ENCODE assay signal across 22 cellular contexts in the genomic region with DNA sequence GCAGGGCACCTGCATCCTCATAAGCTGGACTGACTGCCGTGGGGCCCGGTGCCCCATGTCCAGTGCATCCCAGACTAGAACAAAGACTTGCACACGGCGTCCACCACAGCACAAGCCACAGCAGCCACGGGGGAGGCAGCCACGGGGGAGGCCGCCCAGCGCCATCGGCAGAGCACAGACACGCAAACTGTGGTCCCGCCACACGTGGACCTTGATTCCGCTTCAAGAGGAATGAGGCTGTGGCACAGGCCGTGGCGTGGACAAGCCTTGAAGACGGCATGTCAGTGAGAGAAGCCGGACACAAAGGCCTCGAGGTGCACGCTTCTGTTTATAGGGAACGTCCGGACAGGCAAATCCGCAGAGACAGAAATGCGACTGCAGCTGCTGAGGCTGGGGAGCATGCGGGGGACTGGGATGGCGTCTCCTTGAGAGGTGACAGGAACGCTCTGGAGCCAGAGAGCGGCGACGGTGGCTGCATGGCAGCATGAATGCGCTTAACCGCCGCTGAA. TPM values are rescaled to one million over a fixed set of nuclear protein-coding genes. Genes with fewer than 3 reads are reported as not detected.
"Had no signal": no experiment of that assay in that cellular context is flagged by ENCODE, and none has a peak within 500 bp of the region (broad histone marks: within the 10 kb centered on the region; RNA-seq: fewer than 3 reads in every experiment).

No MANE protein-coding gene starts in this region.

- H3K27me3 Mint-ChIP-seq: activated CD4-positive, alpha-beta memory T cell treated with anti-CD3 and anti-CD28 coated beads for 36 hours; naive thymus-derived CD4-positive, alpha-beta T cell; T-helper 17 cell had no signal

- H3K27ac Mint-ChIP-seq: activated CD4-positive, alpha-beta memory T cell treated with anti-CD3 and anti-CD28 coated beads for 36 hours; activated naive CD8-positive, alpha-beta T cell treated with anti-CD3 and anti-CD28 coated beads, Interleukin-2, amount 10 ng/mL, durations not matched to agents 7 days and 5 days; dendritic cell treated with granulocyte-macrophage colony-stimulating factor and Interleukin-4, amounts not matched to agents 40 ng/mL and 50 ng/mL, for 4 days; naive thymus-derived CD4-positive, alpha-beta T cell; progenitor cell of endocrine pancreas; stimulated activated memory B cell treated with anti-CD40 and anti-IgM and Interleukin-4, amounts not matched to agents 10 μg/mL and 1 μg/mL and 100 μg/mL, for 72 hours; T-helper 17 cell had no signal

- H3K4me3 Mint-ChIP-seq: activated CD4-positive, alpha-beta memory T cell treated with anti-CD3 and anti-CD28 coated beads for 36 hours; activated naive CD8-positive, alpha-beta T cell treated with anti-CD3 and anti-CD28 coated beads, Interleukin-2, amount 10 ng/mL, durations not matched to agents 7 days and 5 days; dendritic cell treated with granulocyte-macrophage colony-stimulating factor and Interleukin-4, amounts not matched to agents 40 ng/mL and 50 ng/mL, for 4 days; naive thymus-derived CD4-positive, alpha-beta T cell; neural crest cell; stimulated activated memory B cell treated with anti-CD40 and anti-IgM and Interleukin-4, amounts not matched to agents 10 μg/mL and 1 μg/mL and 100 μg/mL, for 72 hours; T-helper 17 cell had no signal

- H3K4me1 ChIP-seq: suprapubic skin, tibial nerve had no signal

- H3K4me1 Mint-ChIP-seq: neural crest cell had no signal

- ATAC-seq: naive thymus-derived CD4-positive, alpha-beta T cell; stimulated activated memory B cell treated with anti-CD40 and anti-IgM and Interleukin-4, amounts not matched to agents 10 μg/mL and 1 μg/mL and 100 μg/mL, for 72 hours; T-helper 17 cell had no signal

- H3K27ac ChIP-seq: cardiac muscle cell, stomach, suprapubic skin, tibial nerve had no signal

- H3K27me3 ChIP-seq: cardiac muscle cell had no signal

- H3K36me3 ChIP-seq: cardiac muscle cell, stomach, suprapubic skin, tibial nerve had no signal

- H3K4me3 ChIP-seq: cardiac muscle cell, lung, stomach, suprapubic skin, tibial nerve had no signal

- DNase-seq: activated CD4-positive, alpha-beta memory T cell treated with anti-CD3 and anti-CD28 coated beads for 36 hours; activated CD4-positive, alpha-beta T cell treated with anti-CD3 and anti-CD28 coated beads for 48 hours; activated CD4-positive, CD25-positive, alpha-beta regulatory T cell; activated naive CD4-positive, alpha-beta T cell treated with Interleukin-2 at 50 U/mL for 16 hours; activated naive CD8-positive, alpha-beta T cell treated with anti-CD3 and anti-CD28 coated beads, Interleukin-2, amount 10 ng/mL, durations not matched to agents 7 days and 5 days; activated T-cell treated with anti-CD3 and anti-CD28 coated beads, Interleukin-2, amount 50 U/mL, for 48 hours; effector CD4-positive, alpha-beta T cell; naive thymus-derived CD4-positive, alpha-beta T cell; stimulated activated CD4-positive, alpha-beta T cell treated with anti-CD3 and anti-CD28 coated beads, Interleukin-12 subunit alpha, Interleukin-12 subunit beta, amount 100 ng/mL, for 4 hours; stimulated activated CD4-positive, alpha-beta T cell treated with anti-CD3 and anti-CD28 coated beads, Interleukin-1b, Interleukin-23, amount 100 ng/mL, for 48 hours; SW 1271; T-helper 17 cell had no signal

RNA-seq across cellular contexts. Expression of a gene that starts 10.1 kb away (rescaled TPM):
- total RNA-seq: fibroblast of villous mesenchyme had no signal
